Comparison of ENCODE assay signal across 14 cellular contexts in the genomic region with DNA sequence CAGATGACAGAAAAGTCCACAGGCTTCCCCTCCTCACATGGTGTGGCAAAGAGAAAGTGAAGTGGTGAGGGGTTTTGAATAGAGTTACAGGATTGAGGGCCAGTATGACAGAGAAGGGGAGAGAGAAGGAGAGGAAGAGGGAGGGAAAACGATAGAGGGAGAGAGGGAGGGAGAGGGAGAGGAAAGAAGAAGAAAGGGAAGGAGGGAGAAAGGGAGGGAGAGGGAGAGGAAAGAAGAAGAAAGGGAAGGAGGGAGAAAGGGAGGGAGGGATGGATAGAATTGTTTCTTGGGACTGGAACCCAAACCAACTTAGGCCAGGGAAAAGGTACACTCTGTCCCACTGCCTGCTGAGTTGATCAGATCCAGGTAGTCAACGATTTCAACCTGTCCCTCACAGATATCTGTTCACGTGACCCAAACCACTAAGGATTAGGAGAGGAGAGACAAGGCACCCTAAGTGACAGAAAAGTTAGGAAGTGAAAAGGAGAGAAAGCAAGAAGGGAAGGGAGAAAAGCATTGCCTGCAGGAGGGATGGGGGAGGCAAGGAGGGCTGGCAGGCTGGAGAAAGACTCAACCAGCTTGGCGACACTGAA. TPM values are rescaled to one million over a fixed set of nuclear protein-coding genes. Genes with fewer than 3 reads are reported as not detected.
DNase-seq lines count a peak whose midpoint lies in the region; ATAC-seq and TF ChIP-seq lines count a peak whose summit lies in the region.
"Had no signal": no experiment of that assay in that cellular context is flagged by ENCODE, and none has a peak within 500 bp of the region (broad histone marks: within the 10 kb centered on the region; RNA-seq: fewer than 3 reads in every experiment).

No MANE protein-coding gene starts in this region.

- peak overlapping the region; percentile 89 to 98 for H3K27ac ChIP-seq in SK-N-SH (ENCODE audit: low read depth in 2 of 2, low read length in 1 of 2)
- H3K27ac ChIP-seq in dorsolateral prefrontal cortex = peak overlapping the region in 43 of 59 donors; percentile 4 to 79 (median 57)
- peak overlapping the region; percentile 73 to 89 for H3K27ac ChIP-seq in thoracic aorta

- POLR2A ChIA-PET in SK-N-SH (lab: Yijun Ruan, JAX) = no interaction called here

- H3K27ac Mint-ChIP-seq in mesothelial cell of epicardium = peak overlapping the region; percentile 94

- H3K4me1 ChIP-seq in SK-N-SH (ENCODE audit: control insufficient read depth in 1 of 2, insufficient read depth in 2 of 2, low read depth in 1 of 2, low read length in 1 of 2) (peaks cover 0 to 11% of the 10 kb centered on the region in 2 experiments; a peak in 2 of 4 replicates), thoracic aorta (ENCODE audit: control insufficient read depth in 1 of 2, low read depth in 2 of 2) (peaks cover 15 to 21% of the 10 kb centered on the region in 2 donors)
- H3K4me1 ChIP-seq: Peyer's patch had no signal

- H3K4me2 ChIP-seq in SK-N-SH = peak overlapping the region; percentile 75

- 44% methylated on average over 4 of the region's 4 CpGs for WGBS in SK-N-SH (ENCODE audit: low lambda C conversion rate)

- peaks cover 16% of the 10 kb centered on the region for H3K36me3 Mint-ChIP-seq in mesothelial cell of epicardium

- no peak for TF ChIP-seq RAD21 in SK-N-SH (IDR thresholded peaks at IDR 0.05; ENCODE audit: low read length)

- H3K9me3 Mint-ChIP-seq in mesothelial cell of epicardium = peaks cover 39% of the 10 kb centered on the region

- H3K9me3 ChIP-seq in SK-N-SH = no peaks in the 10 kb centered on the region
- H3K9me3 ChIP-seq in thoracic aorta = no peaks in the 10 kb centered on the region
- H3K9me3 ChIP-seq: Peyer's patch, upper lobe of left lung had no signal

- no peak for TF ChIP-seq EP300 in SK-N-SH (IDR thresholded peaks at IDR 0.05; ENCODE audit: borderline replicate concordance in 1 of 2, low read depth in 1 of 2, low read length in 1 of 2)

- peak overlapping the region; percentile 42 to 55 for H3K4me3 ChIP-seq in SK-N-SH (ENCODE audit: low read depth in 2 of 2, low read length in 1 of 2)
- peak overlapping the region in 6 of 59 donors; percentile 1 to 24 (median 12) for H3K4me3 ChIP-seq in dorsolateral prefrontal cortex
- H3K4me3 ChIP-seq in thoracic aorta = peak overlapping the region; percentile 26
- H3K4me3 ChIP-seq: Peyer's patch, upper lobe of left lung had no signal

- no peaks in the 10 kb centered on the region for H3K36me3 ChIP-seq in SK-N-SH (replicated peaks in 1 of 2; ENCODE audit: control insufficient read depth in 1 of 2, insufficient read depth in 2 of 2, low read length in 1 of 2)
- H3K36me3 ChIP-seq in thoracic aorta = no peaks in the 10 kb centered on the region
- H3K36me3 ChIP-seq: Peyer's patch, upper lobe of left lung had no signal

- H3K4me1 Mint-ChIP-seq in mesothelial cell of epicardium = peaks cover 22% of the 10 kb centered on the region

- H3K27me3 ChIP-seq in SK-N-SH (ENCODE audit: insufficient read depth) (no peaks in the 10 kb centered on the region), dorsolateral prefrontal cortex (no peaks in the 10 kb centered on the region), thoracic aorta (replicated peaks; ENCODE audit: insufficient read depth) (no peaks in the 10 kb centered on the region)
- H3K27me3 ChIP-seq: Peyer's patch, upper lobe of left lung had no signal

- TF ChIP-seq CTCF in SK-N-SH (IDR thresholded peaks at IDR 0.05) (no peak), dorsolateral prefrontal cortex (IDR thresholded peaks at IDR 0.05 in 54 of 56, conservative IDR thresholded peaks at IDR 0.05 in 2 of 56; ENCODE audit: low read depth in 1 of 56, partially characterized antibody in 56 of 56) (no peak), mesothelial cell of epicardium (IDR thresholded peaks at IDR 0.05; ENCODE audit: unreplicated experiment) (no peak), thoracic aorta (IDR thresholded peaks at IDR 0.05) (no peak)

- peak overlapping the region; percentile 77 for H3K9ac ChIP-seq in SK-N-SH

- H3F3A ChIP-seq in SK-N-SH (replicated peaks; ENCODE audit: insufficient read depth) = peaks cover 38% of the 10 kb centered on the region

- H3K9me2 ChIP-seq in SK-N-SH = no peaks in the 10 kb centered on the region

- CTCF ChIA-PET in SK-N-SH (lab: Yijun Ruan, JAX) = no interaction called here

- H3K4me3 Mint-ChIP-seq in mesothelial cell of epicardium = peak overlapping the region; percentile 27

- ATAC-seq in SK-N-SH treated with all-trans-retinoic acid at 6 μM for 48 hours = no peak; the same call in 2 of the 3 replicates
- no peak for ATAC-seq in thoracic aorta (ENCODE audit: insufficient number of reproducible peaks, low FRiP score, low read depth)

- DNase-seq in SK-N-SH = no peak
- DNase-seq in dorsolateral prefrontal cortex = no peak
- no peak for DNase-seq in mesothelial cell of epicardium (ENCODE audit: low spot score in 2 of 2, unreplicated experiment in 2 of 2)
- no peak for DNase-seq in thoracic aorta (ENCODE audit: low spot score)
- no peak for DNase-seq in superior temporal gyrus (ENCODE audit: extremely low spot score)
- DNase-seq in T-helper 2 cell = no peak
- no peak for DNase-seq in HPDE6-E6E7 (ENCODE audit: extremely low spot score)
- DNase-seq: activated CD4-positive, CD25-positive, alpha-beta regulatory T cell treated with anti-CD3 and anti-CD28 coated beads, Interleukin-2, amount 50 U/mL, for 72 hours; activated effector memory CD4-positive, alpha-beta T cell treated with anti-CD3 and anti-CD28 coated beads, Interleukin-2, amount 50 U/mL, for 16 hours; NCI-H1694 treated with DMSO at 0.1 percent for 48 hours; Peyer's patch; stimulated activated CD4-positive, alpha-beta T cell treated with anti-CD3 and anti-CD28 coated beads, Interleukin-4, amount 100 ng/mL, for 1 hour had no signal

- intact Hi-C loops in dorsolateral prefrontal cortex (cut with DNase I) = no loop called here

- H2AFZ ChIP-seq in SK-N-SH (ENCODE audit: low read depth) = peak overlapping the region; percentile 19; the same call in 1 of the 2 replicates

- no peaks in the 10 kb centered on the region for H3K27me3 Mint-ChIP-seq in mesothelial cell of epicardium (ENCODE audit: low read depth)

- no peaks in the 10 kb centered on the region for H3K79me2 ChIP-seq in SK-N-SH (ENCODE audit: insufficient read depth)

- H4K20me1 ChIP-seq in SK-N-SH (ENCODE audit: insufficient read depth) = no peaks in the 10 kb centered on the region

TF ChIP-seq in SK-N-SH, 30 proteins besides CTCF, POLR2A, EP300 and RAD21:
- TF ChIP-seq, protein P1, sequence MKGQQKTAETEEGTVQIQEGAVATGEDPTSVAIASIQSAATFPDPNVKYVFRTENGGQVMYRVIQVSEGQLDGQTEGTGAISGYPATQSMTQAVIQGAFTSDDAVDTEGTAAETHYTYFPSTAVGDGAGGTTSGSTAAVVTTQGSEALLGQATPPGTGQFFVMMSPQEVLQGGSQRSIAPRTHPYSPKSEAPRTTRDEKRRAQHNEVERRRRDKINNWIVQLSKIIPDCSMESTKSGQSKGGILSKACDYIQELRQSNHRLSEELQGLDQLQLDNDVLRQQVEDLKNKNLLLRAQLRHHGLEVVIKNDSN (IDR thresholded peaks at IDR 0.05; ENCODE audit: borderline replicate concordance, low read depth) = no peak

TF ChIP-seq in SK-N-SH treated with all-trans-retinoic acid at 6 μM for 48 hours, 23 proteins besides CTCF, POLR2A, EP300 and RAD21:
- no peak for TF ChIP-seq ARNTL (CRISPR knock-in tag; IDR thresholded peaks at IDR 0.05; ENCODE audit: borderline replicate concordance, low read depth)
- no peak for TF ChIP-seq TCF4 (CRISPR knock-in tag; IDR thresholded peaks at IDR 0.05; ENCODE audit: borderline replicate concordance)
- TF ChIP-seq SNAI2 (CRISPR knock-in tag; IDR thresholded peaks at IDR 0.05) = no peak
- TF ChIP-seq, protein P2, sequence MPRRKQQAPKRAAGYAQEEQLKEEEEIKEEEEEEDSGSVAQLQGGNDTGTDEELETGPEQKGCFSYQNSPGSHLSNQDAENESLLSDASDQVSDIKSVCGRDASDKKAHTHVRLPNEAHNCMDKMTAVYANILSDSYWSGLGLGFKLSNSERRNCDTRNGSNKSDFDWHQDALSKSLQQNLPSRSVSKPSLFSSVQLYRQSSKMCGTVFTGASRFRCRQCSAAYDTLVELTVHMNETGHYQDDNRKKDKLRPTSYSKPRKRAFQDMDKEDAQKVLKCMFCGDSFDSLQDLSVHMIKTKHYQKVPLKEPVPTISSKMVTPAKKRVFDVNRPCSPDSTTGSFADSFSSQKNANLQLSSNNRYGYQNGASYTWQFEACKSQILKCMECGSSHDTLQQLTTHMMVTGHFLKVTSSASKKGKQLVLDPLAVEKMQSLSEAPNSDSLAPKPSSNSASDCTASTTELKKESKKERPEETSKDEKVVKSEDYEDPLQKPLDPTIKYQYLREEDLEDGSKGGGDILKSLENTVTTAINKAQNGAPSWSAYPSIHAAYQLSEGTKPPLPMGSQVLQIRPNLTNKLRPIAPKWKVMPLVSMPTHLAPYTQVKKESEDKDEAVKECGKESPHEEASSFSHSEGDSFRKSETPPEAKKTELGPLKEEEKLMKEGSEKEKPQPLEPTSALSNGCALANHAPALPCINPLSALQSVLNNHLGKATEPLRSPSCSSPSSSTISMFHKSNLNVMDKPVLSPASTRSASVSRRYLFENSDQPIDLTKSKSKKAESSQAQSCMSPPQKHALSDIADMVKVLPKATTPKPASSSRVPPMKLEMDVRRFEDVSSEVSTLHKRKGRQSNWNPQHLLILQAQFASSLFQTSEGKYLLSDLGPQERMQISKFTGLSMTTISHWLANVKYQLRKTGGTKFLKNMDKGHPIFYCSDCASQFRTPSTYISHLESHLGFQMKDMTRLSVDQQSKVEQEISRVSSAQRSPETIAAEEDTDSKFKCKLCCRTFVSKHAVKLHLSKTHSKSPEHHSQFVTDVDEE (CRISPR knock-in tag; IDR thresholded peaks at IDR 0.05) = no peak
- TF ChIP-seq GLIS3 (CRISPR knock-in tag; IDR thresholded peaks at IDR 0.05) = no peak
- TF ChIP-seq RARB (CRISPR knock-in tag; IDR thresholded peaks at IDR 0.05) = no peak
- no peak for TF ChIP-seq ZC3H10 (CRISPR knock-in tag; IDR thresholded peaks at IDR 0.05)
- TF ChIP-seq ESRRG (CRISPR knock-in tag; IDR thresholded peaks at IDR 0.05) = no peak

RNA-seq across cellular contexts. Expression of a gene that starts 8.1 kb away (rescaled TPM):
- not detected in 2 replicates for polyA plus RNA-seq in SK-N-SH (2012; rRNA removed)
- polyA plus RNA-seq in SK-N-SH (2012; cell fraction: cytosol; rRNA removed) = not detected in 2 replicates
- not detected in 2 replicates for polyA plus RNA-seq in SK-N-SH (2012; cell fraction: nucleus; rRNA removed)
- total RNA-seq in dorsolateral prefrontal cortex = not detected
- total RNA-seq in mesothelial cell of epicardium = not detected in 3 replicates
- not detected for total RNA-seq in thoracic aorta
- total RNA-seq: Peyer's patch, upper lobe of left lung had no signal

RNA-seq across cellular contexts. Expression of a gene that starts 15.4 kb away (rescaled TPM):
- polyA plus RNA-seq in SK-N-SH (2012; rRNA removed) = 0.21 and 0.23 TPM in 2 replicates
- polyA plus RNA-seq in SK-N-SH (2012; cell fraction: cytosol; rRNA removed) = 0.05 and 0.06 TPM in 2 replicates
- polyA plus RNA-seq in SK-N-SH (2012; cell fraction: nucleus; rRNA removed) = 0.11 and 0.18 TPM in 2 replicates
- total RNA-seq in dorsolateral prefrontal cortex (1 to 10 TPM in 119 of 120 experiments, under 1 TPM in 1; 0.88 to 7.3 (median 2.9) TPM), mesothelial cell of epicardium (2.0 to 3.7 TPM (median 3.7 TPM) in 3 replicates), thoracic aorta (under 1 TPM; 0.54 to 0.85 TPM)
- total RNA-seq: Peyer's patch had no signal
